1 cellular context compared by ENCODE assay signal in the genomic region with DNA sequence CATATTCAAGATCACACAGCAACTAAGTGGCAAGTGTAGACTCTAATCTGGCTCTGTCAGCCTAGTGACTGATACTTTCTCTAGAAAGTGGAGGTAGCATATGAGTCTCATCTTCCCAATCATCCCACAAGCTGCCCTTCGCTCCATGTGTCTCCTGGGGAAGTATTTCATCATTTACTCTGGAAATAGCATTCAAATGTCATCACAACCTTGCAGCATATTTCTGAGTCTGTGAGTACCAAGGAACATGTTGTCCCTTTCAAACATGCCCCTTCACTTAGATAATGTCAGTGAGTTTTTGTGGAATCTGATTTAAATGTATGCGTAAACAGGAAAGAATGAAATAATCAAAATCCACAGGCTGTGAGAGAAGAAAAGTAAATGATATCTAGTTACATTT.
TF ChIP-seq lines count a peak whose summit lies in the region.

No MANE protein-coding gene starts in this region.

TF ChIP-seq in SK-N-SH treated with all-trans-retinoic acid at 6 μM for 48 hours, 23 proteins besides CTCF, POLR2A, EP300 and RAD21:
- TF ChIP-seq, protein P1, sequence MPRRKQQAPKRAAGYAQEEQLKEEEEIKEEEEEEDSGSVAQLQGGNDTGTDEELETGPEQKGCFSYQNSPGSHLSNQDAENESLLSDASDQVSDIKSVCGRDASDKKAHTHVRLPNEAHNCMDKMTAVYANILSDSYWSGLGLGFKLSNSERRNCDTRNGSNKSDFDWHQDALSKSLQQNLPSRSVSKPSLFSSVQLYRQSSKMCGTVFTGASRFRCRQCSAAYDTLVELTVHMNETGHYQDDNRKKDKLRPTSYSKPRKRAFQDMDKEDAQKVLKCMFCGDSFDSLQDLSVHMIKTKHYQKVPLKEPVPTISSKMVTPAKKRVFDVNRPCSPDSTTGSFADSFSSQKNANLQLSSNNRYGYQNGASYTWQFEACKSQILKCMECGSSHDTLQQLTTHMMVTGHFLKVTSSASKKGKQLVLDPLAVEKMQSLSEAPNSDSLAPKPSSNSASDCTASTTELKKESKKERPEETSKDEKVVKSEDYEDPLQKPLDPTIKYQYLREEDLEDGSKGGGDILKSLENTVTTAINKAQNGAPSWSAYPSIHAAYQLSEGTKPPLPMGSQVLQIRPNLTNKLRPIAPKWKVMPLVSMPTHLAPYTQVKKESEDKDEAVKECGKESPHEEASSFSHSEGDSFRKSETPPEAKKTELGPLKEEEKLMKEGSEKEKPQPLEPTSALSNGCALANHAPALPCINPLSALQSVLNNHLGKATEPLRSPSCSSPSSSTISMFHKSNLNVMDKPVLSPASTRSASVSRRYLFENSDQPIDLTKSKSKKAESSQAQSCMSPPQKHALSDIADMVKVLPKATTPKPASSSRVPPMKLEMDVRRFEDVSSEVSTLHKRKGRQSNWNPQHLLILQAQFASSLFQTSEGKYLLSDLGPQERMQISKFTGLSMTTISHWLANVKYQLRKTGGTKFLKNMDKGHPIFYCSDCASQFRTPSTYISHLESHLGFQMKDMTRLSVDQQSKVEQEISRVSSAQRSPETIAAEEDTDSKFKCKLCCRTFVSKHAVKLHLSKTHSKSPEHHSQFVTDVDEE (CRISPR knock-in tag; IDR thresholded peaks at IDR 0.05): no peak
- no peak for TF ChIP-seq ZFP30 (CRISPR knock-in tag; IDR thresholded peaks at IDR 0.05)
- TF ChIP-seq PPARA (CRISPR knock-in tag; IDR thresholded peaks at IDR 0.05; ENCODE audit: borderline replicate concordance): no peak
- no peak for TF ChIP-seq BACH2 (CRISPR knock-in tag; IDR thresholded peaks at IDR 0.05; ENCODE audit: borderline replicate concordance)
- no peak for TF ChIP-seq GLIS3 (CRISPR knock-in tag; IDR thresholded peaks at IDR 0.05)
- TF ChIP-seq, protein P2, sequence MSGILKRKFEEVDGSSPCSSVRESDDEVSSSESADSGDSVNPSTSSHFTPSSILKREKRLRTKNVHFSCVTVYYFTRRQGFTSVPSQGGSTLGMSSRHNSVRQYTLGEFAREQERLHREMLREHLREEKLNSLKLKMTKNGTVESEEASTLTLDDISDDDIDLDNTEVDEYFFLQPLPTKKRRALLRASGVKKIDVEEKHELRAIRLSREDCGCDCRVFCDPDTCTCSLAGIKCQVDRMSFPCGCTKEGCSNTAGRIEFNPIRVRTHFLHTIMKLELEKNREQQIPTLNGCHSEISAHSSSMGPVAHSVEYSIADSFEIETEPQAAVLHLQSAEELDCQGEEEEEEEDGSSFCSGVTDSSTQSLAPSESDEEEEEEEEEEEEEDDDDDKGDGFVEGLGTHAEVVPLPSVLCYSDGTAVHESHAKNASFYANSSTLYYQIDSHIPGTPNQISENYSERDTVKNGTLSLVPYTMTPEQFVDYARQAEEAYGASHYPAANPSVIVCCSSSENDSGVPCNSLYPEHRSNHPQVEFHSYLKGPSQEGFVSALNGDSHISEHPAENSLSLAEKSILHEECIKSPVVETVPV (CRISPR knock-in tag; IDR thresholded peaks at IDR 0.05): no peak
- TF ChIP-seq OSR1 (CRISPR knock-in tag; IDR thresholded peaks at IDR 0.05): no peak
- TF ChIP-seq ZNF565 (CRISPR knock-in tag; conservative IDR thresholded peaks at IDR 0.05; ENCODE audit: low read depth): no peak
- TF ChIP-seq ARNTL (CRISPR knock-in tag; IDR thresholded peaks at IDR 0.05; ENCODE audit: borderline replicate concordance, low read depth): no peak
- TF ChIP-seq ISL1 (CRISPR knock-in tag; IDR thresholded peaks at IDR 0.05): no peak
- TF ChIP-seq, protein P3, sequence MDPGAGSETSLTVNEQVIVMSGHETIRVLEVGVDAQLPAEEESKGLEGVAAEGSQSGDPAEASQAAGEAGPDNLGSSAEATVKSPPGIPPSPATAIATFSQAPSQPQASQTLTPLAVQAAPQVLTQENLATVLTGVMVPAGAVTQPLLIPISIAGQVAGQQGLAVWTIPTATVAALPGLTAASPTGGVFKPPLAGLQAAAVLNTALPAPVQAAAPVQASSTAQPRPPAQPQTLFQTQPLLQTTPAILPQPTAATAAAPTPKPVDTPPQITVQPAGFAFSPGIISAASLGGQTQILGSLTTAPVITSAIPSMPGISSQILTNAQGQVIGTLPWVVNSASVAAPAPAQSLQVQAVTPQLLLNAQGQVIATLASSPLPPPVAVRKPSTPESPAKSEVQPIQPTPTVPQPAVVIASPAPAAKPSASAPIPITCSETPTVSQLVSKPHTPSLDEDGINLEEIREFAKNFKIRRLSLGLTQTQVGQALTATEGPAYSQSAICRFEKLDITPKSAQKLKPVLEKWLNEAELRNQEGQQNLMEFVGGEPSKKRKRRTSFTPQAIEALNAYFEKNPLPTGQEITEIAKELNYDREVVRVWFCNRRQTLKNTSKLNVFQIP (CRISPR knock-in tag; IDR thresholded peaks at IDR 0.05; ENCODE audit: borderline replicate concordance, low read depth): no peak
- no peak for TF ChIP-seq ESRRG (CRISPR knock-in tag; IDR thresholded peaks at IDR 0.05)
